6 cellular contexts compared by ENCODE assay signal in the genomic region with DNA sequence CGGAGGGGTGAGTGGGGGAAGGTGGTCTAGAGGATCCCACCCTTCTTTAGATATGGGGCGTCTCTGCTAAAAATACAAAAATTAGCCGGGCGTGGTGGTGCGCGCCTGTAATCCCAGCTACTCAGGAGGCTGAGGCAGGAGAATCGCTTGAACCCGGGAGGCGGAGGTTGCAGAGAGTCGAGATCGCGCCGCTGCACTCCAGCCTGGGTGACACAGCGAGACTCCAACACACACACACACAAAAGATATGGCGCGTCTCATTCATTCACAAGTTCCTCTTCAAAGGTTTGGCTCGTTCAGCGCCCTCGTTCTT. TPM values are rescaled to one million over a fixed set of nuclear protein-coding genes. Genes with fewer than 3 reads are reported as not detected.
DNase-seq lines count a peak whose midpoint lies in the region; ATAC-seq and TF ChIP-seq lines count a peak whose summit lies in the region.
"Not testable (repeated sequence)": the region's sequence is repeated elsewhere in the genome, so short reads cannot be mapped to it uniquely, and the experiment has no call there.

No MANE protein-coding gene starts in this region.

- H3K4me1 Mint-ChIP-seq in effector memory CD8-positive, alpha-beta T cell (ENCODE audit: low read depth in 2 of 2) = peaks cover 29 to 30% of the 10 kb centered on the region in 2 donors

- peak overlapping the region; percentile 92 for H3K27ac Mint-ChIP-seq in effector memory CD8-positive, alpha-beta T cell

- H3K36me3 ChIP-seq in BE2C; Karpas-422 (ENCODE audit: insufficient read depth, low read length); kidney epithelial cell (ENCODE audit: control insufficient read depth, insufficient read depth, low read length); prostate gland: not testable (repeated sequence)

- not testable (repeated sequence) for H3K27me3 ChIP-seq in BE2C; Karpas-422 (ENCODE audit: low read length); kidney epithelial cell (ENCODE audit: control insufficient read depth, insufficient read depth, low read length); prostate gland (replicated peaks; ENCODE audit: insufficient read depth)

- H3K4me3 ChIP-seq in BE2C (ENCODE audit: low read depth, low read length) (peak overlapping the region; percentile 53), Karpas-422 (ENCODE audit: low read length) (peak overlapping the region; percentile 71), kidney epithelial cell (ENCODE audit: low read depth, low read length) (peak overlapping the region; percentile 56), prostate gland (peak overlapping the region; percentile 97 to 99)

- peak overlapping the region; percentile 99; the same call in 1 of the 2 replicates for H2AFZ ChIP-seq in Karpas-422 (ENCODE audit: low read length)

- not testable (repeated sequence) for DNase-seq in BE2C; Karpas-422; kidney epithelial cell (ENCODE audit: low read depth); prostate gland (ENCODE audit: low spot score)
- DNase-seq in activated T-cell treated with anti-CD3 and anti-CD28 coated beads for 1 hour (ENCODE audit: low read depth) = peak; percentile 33
- peak in 1 of 3 experiments; percentile 46 for DNase-seq in effector memory CD8-positive, alpha-beta T cell

- not testable (repeated sequence) for ATAC-seq in effector memory CD8-positive, alpha-beta T cell (replicated peaks)

- WGBS in prostate gland = 12% methylated on average over 18 of the region's 19 CpGs

- H3K4me2 ChIP-seq in Karpas-422 (ENCODE audit: low read depth, low read length, poor library complexity, severe bottlenecking) = peak overlapping the region; percentile 71

- H3K4me1 ChIP-seq in BE2C = not testable (repeated sequence)
- H3K4me1 ChIP-seq in Karpas-422 (ENCODE audit: low read length) = peaks cover 29% of the 10 kb centered on the region
- peaks cover 15% of the 10 kb centered on the region for H3K4me1 ChIP-seq in prostate gland (replicated peaks)

- H4K20me1 ChIP-seq in Karpas-422 (ENCODE audit: insufficient read depth, low read depth, low read length) = peaks cover 23% of the 10 kb centered on the region

- not testable (repeated sequence) for H3K9me2 ChIP-seq in Karpas-422 (replicated peaks; ENCODE audit: insufficient read depth, low read length)

- H3K27ac ChIP-seq in Karpas-422 (ENCODE audit: low read length) (peak overlapping the region; percentile 93), prostate gland (peak overlapping the region; percentile 78 to 87)

- intact Hi-C loops in prostate gland (cut with DNase I) = loop anchor here (5.0 kb wide), 1 partner anchor 38 kb away; a partner anchor contains a TSS

- peak overlapping the region; percentile 92 for H3K4me3 Mint-ChIP-seq in effector memory CD8-positive, alpha-beta T cell

- TF ChIP-seq CTCF in BE2C (IDR thresholded peaks at IDR 0.05; ENCODE audit: low read depth, low read length); kidney epithelial cell (IDR thresholded peaks at IDR 0.05; ENCODE audit: insufficient read depth, low read length, poor library complexity, severe bottlenecking); prostate gland (IDR thresholded peaks at IDR 0.05): not testable (repeated sequence)

- H3K9me3 ChIP-seq in BE2C; Karpas-422 (ENCODE audit: low read length); prostate gland: not testable (repeated sequence)

- not testable (repeated sequence) for TF ChIP-seq POLR2A in prostate gland (IDR thresholded peaks at IDR 0.05)

- H3K36me3 Mint-ChIP-seq in effector memory CD8-positive, alpha-beta T cell (ENCODE audit: insufficient read depth) = peaks cover 34% of the 10 kb centered on the region

- H3K9ac ChIP-seq in Karpas-422 (ENCODE audit: low read length) = peak overlapping the region; percentile 77

- H3K79me2 ChIP-seq in Karpas-422 (ENCODE audit: low read length) = peaks cover 33% of the 10 kb centered on the region

- not testable (repeated sequence) for H3K9me3 Mint-ChIP-seq in effector memory CD8-positive, alpha-beta T cell

- H3K27me3 Mint-ChIP-seq in effector memory CD8-positive, alpha-beta T cell = not testable (repeated sequence)

RNA-seq across cellular contexts. Expression of a gene that starts 1.6 kb away (rescaled TPM):
- 2,598 TPM for polyA plus RNA-seq in BE2C (2012; ENCODE audit: insufficient read depth, insufficient read length, low read depth)
- total RNA-seq in Karpas-422 (2014; rRNA removed; shearing (Covaris generic); ENCODE audit: low replicate concordance) = 124 and 186 TPM in 2 replicates
- total RNA-seq in kidney epithelial cell (838 and 979 TPM in 2 replicates), prostate gland (1,000 to 10,000 TPM in 1 of 2 donors, 100 to 1,000 TPM in 1; 557 to 1,261 TPM)

RNA-seq across cellular contexts. Expression of a gene that starts 18.9 kb away (rescaled TPM):
- 15.2 TPM for polyA plus RNA-seq in BE2C (2012; ENCODE audit: insufficient read depth, insufficient read length, low read depth)
- total RNA-seq in Karpas-422 (2014; rRNA removed; shearing (Covaris generic); ENCODE audit: low replicate concordance) = not detected in 2 replicates
- total RNA-seq in kidney epithelial cell (0.13 and 0.48 TPM in 2 replicates), prostate gland (1 to 10 TPM in 1 of 2 donors, under 1 TPM in 1; 0.14 to 8.5 TPM)

RNA-seq across cellular contexts. Expression of a gene that starts 26.9 kb away (rescaled TPM):
- 4.1 TPM for polyA plus RNA-seq in BE2C (2012; ENCODE audit: insufficient read depth, insufficient read length, low read depth)
- 0.32 TPM in 1 of 2 replicates, not detected in the other for total RNA-seq in Karpas-422 (2014; rRNA removed; shearing (Covaris generic); ENCODE audit: low replicate concordance)
- total RNA-seq in kidney epithelial cell = not detected in 2 replicates
- under 1 TPM in 1 of 2 donors, not detected in 1; 0.68 TPM for total RNA-seq in prostate gland

RNA-seq across cellular contexts. Expression of a gene that starts 39.2 kb away (rescaled TPM):
- 318 TPM for polyA plus RNA-seq in BE2C (2012; ENCODE audit: insufficient read depth, insufficient read length, low read depth)
- total RNA-seq in Karpas-422 (2014; rRNA removed; shearing (Covaris generic); ENCODE audit: low replicate concordance) = 25.7 and 96.8 TPM in 2 replicates
- total RNA-seq in kidney epithelial cell = 168 and 194 TPM in 2 replicates
- 100 to 1,000 TPM in 1 of 2 donors, 10 to 100 TPM in 1; 93.4 to 159 TPM for total RNA-seq in prostate gland
